9 cellular contexts compared by ENCODE assay signal in genomic region chr12:26768611-26769603, GRCh38.
A peak's percentile ranks its signal among the peaks of the same experiment; 100 is the strongest.
DNase-seq lines count a peak whose midpoint lies in the region; ATAC-seq, FAIRE-seq and TF ChIP-seq lines count a peak whose summit lies in the region.
"Had no signal": no experiment of that assay in that cellular context is flagged by ENCODE, and none has a peak within 500 bp of the region (broad histone marks: within the 10 kb centered on the region; RNA-seq: fewer than 3 reads in every experiment).

No MANE protein-coding gene starts in this region.

- no peak overlapping the region for H3K9ac ChIP-seq in liver (ENCODE audit: low read depth in 1 of 2, low read length in 2 of 2)

- no peaks in the 10 kb centered on the region for H3K36me3 ChIP-seq in liver (ENCODE audit: control insufficient read depth in 4 of 4, insufficient read depth in 3 of 4, low read depth in 1 of 4, low read length in 3 of 4)

- TF ChIP-seq RAD21 in liver (IDR thresholded peaks at IDR 0.05), result no peak

- no peaks in the 10 kb centered on the region for H3K9me3 ChIP-seq in liver (ENCODE audit: control insufficient read depth in 4 of 4, low read length in 3 of 4)

- peak; percentile 97 for FAIRE-seq in GM18507 (lab: Jason Lieb, UNC)

- H3K9me3 Mint-ChIP-seq in natural killer cell treated with Interleukin-12 subunit alpha and Interleukin-12 subunit beta and Interleukin-15 and Interleukin-18, amount 100 ng/mL, for 72 hours, result no peaks in the 10 kb centered on the region

- H3K4me1 ChIP-seq in liver (ENCODE audit: control insufficient read depth in 4 of 4, insufficient read depth in 4 of 4, low read length in 3 of 4), result peaks cover 13 to 46% (median 41%) of the 10 kb centered on the region in 4 donors

- WGBS in liver, result 32% methylated on average over 1 of the region's 1 CpG

- H3K4me3 ChIP-seq in liver (ENCODE audit: low read depth in 1 of 3, low read length in 3 of 3), result no peak overlapping the region

- H3K27ac ChIP-seq in liver (ENCODE audit: low read depth in 1 of 2, low read length in 2 of 2), result peak overlapping the region; percentile 76 to 80

- H3K4me1 Mint-ChIP-seq in natural killer cell treated with Interleukin-12 subunit alpha and Interleukin-12 subunit beta and Interleukin-15 and Interleukin-18, amount 100 ng/mL, for 72 hours (ENCODE audit: low read depth in 2 of 2), result peaks cover 31 to 32% of the 10 kb centered on the region in 2 donors

- no peaks in the 10 kb centered on the region for H3K27me3 Mint-ChIP-seq in natural killer cell treated with Interleukin-12 subunit alpha and Interleukin-12 subunit beta and Interleukin-15 and Interleukin-18, amount 100 ng/mL, for 72 hours

- H3K27me3 ChIP-seq in liver (ENCODE audit: control insufficient read depth in 4 of 4, insufficient read depth in 4 of 4, low read length in 3 of 4), result no peaks in the 10 kb centered on the region

- H3K4me3 Mint-ChIP-seq in natural killer cell treated with Interleukin-12 subunit alpha and Interleukin-12 subunit beta and Interleukin-15 and Interleukin-18, amount 100 ng/mL, for 72 hours, result no peak overlapping the region

- no peak for TF ChIP-seq CTCF in liver (IDR thresholded peaks at IDR 0.05; ENCODE audit: low read depth, low read length, missing input control)

- H3K36me3 Mint-ChIP-seq in natural killer cell treated with Interleukin-12 subunit alpha and Interleukin-12 subunit beta and Interleukin-15 and Interleukin-18, amount 100 ng/mL, for 72 hours, result peaks cover 5% of the 10 kb centered on the region

- DNase-seq in GM18507 (ENCODE audit: extremely low spot score, insufficient read length, low read depth), result no peak
- DNase-seq in M059J (ENCODE audit: low read depth), result peak; percentile 32
- DNase-seq in natural killer cell treated with Interleukin-12 subunit alpha and Interleukin-12 subunit beta and Interleukin-15 and Interleukin-18, amount 100 ng/mL, for 72 hours (ENCODE audit: low spot score), result no peak
- DNase-seq in amniotic stem cell (lab: John Stamatoyannopoulos, UW), result no peak
- DNase-seq in midbrain (lab: John Stamatoyannopoulos, UW), result no peak
- DNase-seq: NCI-H524 treated with DMSO at 0.1 percent for 48 hours had no signal

- no peak overlapping the region for H3K27ac Mint-ChIP-seq in natural killer cell treated with Interleukin-12 subunit alpha and Interleukin-12 subunit beta and Interleukin-15 and Interleukin-18, amount 100 ng/mL, for 72 hours

- ATAC-seq in GM21737 (IDR thresholded peaks at IDR 0.05; ENCODE audit: unreplicated experiment) (peak; percentile 56), HG03439 (IDR thresholded peaks at IDR 0.05; ENCODE audit: unreplicated experiment) (no peak)
- ATAC-seq in natural killer cell treated with Interleukin-12 subunit alpha and Interleukin-12 subunit beta and Interleukin-15 and Interleukin-18, amount 100 ng/mL, for 72 hours, result no peak

TF ChIP-seq in liver, 16 proteins besides CTCF, POLR2A, EP300 and RAD21:
- TF ChIP-seq FOXA2 (IDR thresholded peaks at IDR 0.05) (peak; percentile 99), TAF1 (conservative IDR thresholded peaks at IDR 0.05) (no peak), EGR1 (IDR thresholded peaks at IDR 0.05; ENCODE audit: low read depth in 2 of 2) (peak in 1 of 2 donors; percentile 48), HNF4G (IDR thresholded peaks at IDR 0.05) (no peak), HNF4A (conservative IDR thresholded peaks at IDR 0.05) (peak; percentile 71 to 80), ATF3 (IDR thresholded peaks at IDR 0.05) (no peak), YY1 (IDR thresholded peaks at IDR 0.05) (peak; percentile 40), FOXA1 (IDR thresholded peaks at IDR 0.05) (peak; percentile 99), JUND (IDR thresholded peaks at IDR 0.05) (peak; percentile 67 to 80), MAX (IDR thresholded peaks at IDR 0.05) (peak; percentile 57), RXRA (IDR thresholded peaks at IDR 0.05) (peak; percentile 61 to 80), SP1 (IDR thresholded peaks at IDR 0.05) (peak; percentile 71), REST (IDR thresholded peaks at IDR 0.05) (peak; percentile 49), ZBTB33 (IDR thresholded peaks at IDR 0.05) (peak; percentile 73)
